ENCODE assay signal across 8 cellular contexts in the genomic region with DNA sequence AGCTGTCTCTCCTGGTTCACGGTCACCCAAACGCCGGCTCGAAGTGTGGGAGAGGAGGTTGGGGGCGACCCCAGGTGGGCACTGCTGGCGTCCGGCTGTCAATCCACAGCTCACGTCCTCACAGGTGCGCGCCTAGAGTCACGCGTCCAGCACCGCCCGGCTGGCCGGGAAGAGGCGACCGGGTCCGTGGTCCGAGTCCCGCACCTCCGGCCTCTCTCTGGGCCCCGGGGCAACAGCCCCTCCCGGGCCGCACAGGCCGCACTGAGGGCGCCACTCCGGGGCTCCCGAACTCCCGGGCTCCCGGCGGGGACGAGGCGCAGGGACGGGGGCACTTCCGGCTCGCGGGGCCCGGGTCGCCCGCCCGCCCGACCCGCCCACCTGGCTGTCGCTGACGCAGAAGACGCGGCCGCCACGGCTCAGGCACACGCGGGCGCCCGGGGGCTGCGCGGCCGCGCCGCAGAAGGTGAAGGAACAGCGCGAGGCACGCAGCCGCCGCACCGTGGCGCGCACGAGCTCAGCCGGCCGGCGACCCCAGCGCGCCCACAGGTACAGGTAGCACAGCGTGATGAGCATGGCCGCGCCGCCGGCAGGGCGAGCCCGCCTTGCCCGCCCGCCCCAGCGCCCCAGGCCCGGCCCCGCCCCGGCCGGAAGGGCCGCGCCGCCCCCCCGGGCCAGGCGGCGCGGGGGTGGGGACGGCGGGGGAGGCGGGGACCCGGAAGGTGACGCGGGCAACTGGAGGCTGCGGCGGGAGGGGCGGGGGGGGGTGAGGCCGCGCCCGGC. TPM values are rescaled to one million over a fixed set of nuclear protein-coding genes. Genes with fewer than 3 reads are reported as not detected.
A peak's percentile ranks its signal among the peaks of the same experiment; 100 is the strongest.
DNase-seq lines count a peak whose midpoint lies in the region; ATAC-seq and TF ChIP-seq lines count a peak whose summit lies in the region.

TSS of gene HLCS (minus strand) at position 604 of the 780 bp plus-strand sequence. CDS start at position 573, 31 bp downstream.

- peak within 1 kb of the TSS; percentile 77 for H3K4me2 ChIP-seq in trophoblast cell (ENCODE audit: low read length)

- no peaks in the 10 kb centered on the region for H3K9me3 Mint-ChIP-seq in type B pancreatic cell

- peak within 1 kb of the TSS; percentile 92 for H4K8ac ChIP-seq in trophoblast cell (ENCODE audit: low read depth, low read length)

- no peaks in the 10 kb centered on the region for H3K27me3 Mint-ChIP-seq in type B pancreatic cell

- H4K91ac ChIP-seq in trophoblast cell (ENCODE audit: low read depth, low read length) = peak within 1 kb of the TSS; percentile 93

- peak within 1 kb of the TSS; percentile 98 for H3K14ac ChIP-seq in trophoblast cell (ENCODE audit: low read length)

- peak within 1 kb of the TSS; percentile 92 for H2AFZ ChIP-seq in trophoblast cell (ENCODE audit: insufficient read depth, low read length, poor library complexity)

- H3K4me3 ChIP-seq in SJCRH30 (peak within 1 kb of the TSS; percentile 77), trophoblast cell (ENCODE audit: low read depth, low read length) (peak within 1 kb of the TSS; percentile 77)

- peaks cover 9% of the 10 kb centered on the region for H3K79me2 ChIP-seq in trophoblast cell (ENCODE audit: control insufficient read depth, insufficient read depth, low read length, poor library complexity)

- H3K18ac ChIP-seq in trophoblast cell (ENCODE audit: low read length) = peak within 1 kb of the TSS; percentile 90

- H3K27ac Mint-ChIP-seq in type B pancreatic cell = peak within 1 kb of the TSS; percentile 84

- H2BK120ac ChIP-seq in trophoblast cell (ENCODE audit: insufficient read depth, low read length, poor library complexity) = peak within 1 kb of the TSS; percentile 76

- ATAC-seq in GM21717 (IDR thresholded peaks at IDR 0.05; ENCODE audit: unreplicated experiment) = peak; percentile 71

- peak within 1 kb of the TSS; percentile 88 for H4K12ac ChIP-seq in trophoblast cell (ENCODE audit: low read depth, low read length)

- H3K9ac ChIP-seq in trophoblast cell (ENCODE audit: low read length) = peak within 1 kb of the TSS; percentile 82

- peak; percentile 41 for TF ChIP-seq CTCF in type B pancreatic cell (conservative IDR thresholded peaks at IDR 0.05)

- H3K4me3 Mint-ChIP-seq in type B pancreatic cell = peak within 1 kb of the TSS; percentile 93

- peaks cover 5% of the 10 kb centered on the region for H3K36me3 Mint-ChIP-seq in type B pancreatic cell

- H3K36me3 ChIP-seq in KOPT-K1 (ENCODE audit: insufficient read depth, low read length) (peaks cover 10% of the 10 kb centered on the region; the same call in 1 of the 2 replicates), SJCRH30 (no peaks in the 10 kb centered on the region; the same call in 1 of the 2 replicates), trophoblast cell (ENCODE audit: control insufficient read depth in 1 of 2, insufficient read depth in 2 of 2, low read length in 2 of 2) (no peaks in the 10 kb centered on the region)

- H2BK5ac ChIP-seq in trophoblast cell (ENCODE audit: low read depth, low read length, poor library complexity) = peak within 1 kb of the TSS; percentile 93

- no CpG with 5 or more reads among the region's 105 CpGs for WGBS in trophoblast cell (ENCODE audit: extremely low coverage, insufficient coverage, insufficient read length)

- peaks cover 15% of the 10 kb centered on the region for H3K79me1 ChIP-seq in trophoblast cell (ENCODE audit: low read length)

- H3K4me1 ChIP-seq in SJCRH30 (peaks cover 8% of the 10 kb centered on the region; the same call in 1 of the 2 replicates), trophoblast cell (ENCODE audit: control insufficient read depth in 1 of 2, insufficient read depth in 2 of 2, low read length in 2 of 2) (peaks cover 0 to 6% of the 10 kb centered on the region in 2 experiments)

- H3K27me3 ChIP-seq in SJCRH30 (no peaks in the 10 kb centered on the region), trophoblast cell (ENCODE audit: insufficient read depth, low read length) (no peaks in the 10 kb centered on the region)

- peak within 1 kb of the TSS; percentile 68 for H3K27ac ChIP-seq in KOPT-K1 (ENCODE audit: low read depth, low read length, poor library complexity, severe bottlenecking)
- H3K27ac ChIP-seq in SJCRH30 = peak within 1 kb of the TSS; percentile 56
- H3K27ac ChIP-seq in trophoblast cell (ENCODE audit: low read depth, low read length) = peak within 1 kb of the TSS; percentile 87

- DNase-seq in EL (peak; percentile 76), SJCRH30 (peak; percentile 62 to 71), glomerular endothelial cell (ENCODE audit: extremely low read depth, low read depth, low spot score) (no peak), trophoblast cell (peak; percentile 85 to 91), type B pancreatic cell (ENCODE audit: extremely low spot score, unreplicated experiment) (peak; percentile 78)
- peak; percentile 38 to 82 (median 54) for DNase-seq in activated naive CD4-positive, alpha-beta T cell (lab: John Stamatoyannopoulos, UW)

- H2AK5ac ChIP-seq in trophoblast cell (ENCODE audit: low read length) = peak within 1 kb of the TSS; percentile 98

- H3K4ac ChIP-seq in trophoblast cell (ENCODE audit: low read depth, low read length) = peak within 1 kb of the TSS; percentile 67

- H3K23ac ChIP-seq in trophoblast cell (ENCODE audit: low read length) = no peak within 1 kb of the TSS

- peaks cover 7% of the 10 kb centered on the region for H3K4me1 Mint-ChIP-seq in type B pancreatic cell (ENCODE audit: unreplicated experiment)

- H3K9me3 ChIP-seq in KOPT-K1 (ENCODE audit: insufficient read depth, low read length, poor library complexity, severe bottlenecking) = no peaks in the 10 kb centered on the region
- no peaks in the 10 kb centered on the region for H3K9me3 ChIP-seq in SJCRH30 (replicated peaks)
- H3K9me3 ChIP-seq in trophoblast cell (ENCODE audit: insufficient read depth, low read depth, low read length) = no peaks in the 10 kb centered on the region

- H2BK12ac ChIP-seq in trophoblast cell (ENCODE audit: low read length) = peak within 1 kb of the TSS; percentile 15

RNA-seq across cellular contexts. Expression of gene HLCS, which starts in this region (rescaled TPM):
- 15.0 and 15.3 TPM in 2 replicates for total RNA-seq in SJCRH30 (2014; rRNA removed; shearing (Covaris generic))
- 12.3 and 18.2 TPM in 2 replicates for total RNA-seq in glomerular endothelial cell
- polyA plus RNA-seq in trophoblast cell (2013) = 6.7 and 7.1 TPM in 2 replicates
- 10.6 and 14.8 TPM in 2 replicates for total RNA-seq in type B pancreatic cell (ENCODE audit: low replicate concordance)
